Comparison of ENCODE assay signal across 4 cellular contexts in the genomic region with DNA sequence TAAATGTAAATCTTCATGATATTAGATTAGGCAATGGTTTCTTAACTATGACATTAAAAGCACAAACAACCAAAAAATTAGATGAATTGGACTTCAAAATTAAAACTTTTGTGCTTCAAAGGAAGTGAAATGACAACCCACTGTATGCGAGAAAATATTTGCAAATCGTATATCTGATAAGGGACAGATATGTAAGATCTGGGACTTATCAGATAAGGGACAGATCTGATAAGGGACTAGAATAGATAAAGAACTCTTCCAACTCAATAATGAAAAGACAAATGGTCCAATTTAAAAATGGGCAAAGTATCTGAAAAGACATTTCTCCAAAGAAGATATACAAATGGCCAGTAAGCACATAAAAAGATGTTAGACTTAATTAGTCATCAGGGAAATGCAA. TPM values are rescaled to one million over a fixed set of nuclear protein-coding genes. Genes with fewer than 3 reads are reported as not detected.
"Had no signal": no experiment of that assay in that cellular context is flagged by ENCODE, and none has a peak within 500 bp of the region (broad histone marks: within the 10 kb centered on the region; RNA-seq: fewer than 3 reads in every experiment).

No MANE protein-coding gene starts in this region.

- DNase-seq: GDM1, GF-D8 had no signal

- H3K4me3 ChIP-seq: GM12878 had no signal

RNA-seq across cellular contexts. Expression of a gene that starts 29.2 kb away (rescaled TPM):
- total RNA-seq: G401 had no signal

RNA-seq across cellular contexts. Expression of a gene that starts 52.4 kb away (rescaled TPM):
- total RNA-seq: G401, GM12878 had no signal
